Comparison of ENCODE assay signal across 25 cellular contexts in the genomic region with DNA sequence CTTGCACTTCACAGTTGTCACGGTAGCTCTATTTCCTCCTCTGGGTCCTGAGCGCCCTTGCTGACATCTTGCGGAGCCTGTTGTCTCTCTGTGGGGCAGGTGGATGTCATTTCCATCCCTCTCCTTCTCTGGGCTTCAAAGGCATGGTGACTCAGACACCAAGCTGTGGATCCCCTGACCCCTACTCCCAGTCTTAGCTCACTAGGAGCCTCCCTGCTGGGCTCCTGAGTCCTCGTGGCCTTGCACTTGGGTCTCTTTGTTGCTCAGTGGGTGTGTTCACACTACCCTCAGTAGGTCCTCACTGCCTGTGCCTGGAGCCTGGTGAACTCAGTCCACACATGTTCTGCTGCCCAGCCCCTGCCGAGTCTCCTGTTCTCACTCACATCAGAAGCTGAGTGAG.
"Had no signal": no experiment of that assay in that cellular context is flagged by ENCODE, and none has a peak within 500 bp of the region (broad histone marks: within the 10 kb centered on the region; RNA-seq: fewer than 3 reads in every experiment).

No MANE protein-coding gene starts in this region.

- H3K27me3 ChIP-seq: uterus had no signal

- H3K27ac Mint-ChIP-seq: natural killer cell treated with Interleukin-12 subunit alpha and Interleukin-12 subunit beta and Interleukin-15 and Interleukin-18, amount 100 ng/mL, for 72 hours; stimulated activated naive B cell treated with anti-CD40 and anti-IgM and Interleukin-4, amounts not matched to agents 10 μg/mL and 1 μg/mL and 100 μg/mL, for 72 hours; stimulated activated naive CD8-positive, alpha-beta T cell treated with anti-CD3 and anti-CD28 coated beads, Interleukin-15, Interleukin-2, amounts not matched to agents 100 ng/mL and 50 ng/mL, for 24 hours had no signal

- H3K36me3 Mint-ChIP-seq: natural killer cell treated with Interleukin-12 subunit alpha and Interleukin-12 subunit beta and Interleukin-15 and Interleukin-18, amount 100 ng/mL, for 72 hours had no signal

- H3K9me3 ChIP-seq: esophagus muscularis mucosa, gastroesophageal sphincter, heart left ventricle, lower lobe of right lung, psoas muscle, sigmoid colon, suprapubic skin, transverse colon, upper lobe of right lung, uterus had no signal

- ATAC-seq: foreskin keratinocyte, gastroesophageal sphincter, heart left ventricle, left ventricle myocardium superior, lower lobe of right lung, psoas muscle, right cardiac atrium, upper lobe of right lung had no signal

- DNase-seq: dermis blood vessel endothelial cell; effector memory CD4-positive, alpha-beta T cell; foreskin keratinocyte; heart left ventricle; hippocampal formation; islet precursor cell; left ventricle myocardium superior; nucleus accumbens; psoas muscle; right cardiac atrium; sigmoid colon; stimulated activated CD4-positive, alpha-beta T cell treated with anti-CD3 and anti-CD28 coated beads, Interleukin-2, amount 100 ng/mL, for 24 hours; stimulated activated CD4-positive, alpha-beta T cell treated with anti-CD3 and anti-CD28 coated beads, Interleukin-4, amount 100 ng/mL, for 24 hours; stimulated activated naive B cell treated with anti-CD40 and anti-IgM and Interleukin-4, amounts not matched to agents 10 μg/mL and 1 μg/mL and 100 μg/mL, for 72 hours; transverse colon; upper lobe of right lung; uterus had no signal

- H3K4me1 ChIP-seq: esophagus muscularis mucosa, foreskin keratinocyte, gastroesophageal sphincter, heart left ventricle, lower lobe of right lung, psoas muscle, sigmoid colon, suprapubic skin, transverse colon, upper lobe of right lung, uterus had no signal

- H3K4me3 ChIP-seq: coronary artery, esophagus muscularis mucosa, gastroesophageal sphincter, heart left ventricle, lower lobe of right lung, psoas muscle, sigmoid colon, suprapubic skin, transverse colon, upper lobe of right lung, uterus had no signal

- H3K27ac ChIP-seq: coronary artery, esophagus muscularis mucosa, foreskin keratinocyte, gastroesophageal sphincter, heart left ventricle, lower lobe of right lung, psoas muscle, sigmoid colon, suprapubic skin, transverse colon, upper lobe of right lung, uterus had no signal

- FAIRE-seq: endothelial cell of umbilical vein had no signal

- H3K36me3 ChIP-seq: esophagus muscularis mucosa, gastroesophageal sphincter, heart left ventricle, lower lobe of right lung, sigmoid colon, suprapubic skin, transverse colon, upper lobe of right lung, uterus had no signal

- H3K4me3 Mint-ChIP-seq: natural killer cell treated with Interleukin-12 subunit alpha and Interleukin-12 subunit beta and Interleukin-15 and Interleukin-18, amount 100 ng/mL, for 72 hours; stimulated activated naive B cell treated with anti-CD40 and anti-IgM and Interleukin-4, amounts not matched to agents 10 μg/mL and 1 μg/mL and 100 μg/mL, for 72 hours; stimulated activated naive CD8-positive, alpha-beta T cell treated with anti-CD3 and anti-CD28 coated beads, Interleukin-15, Interleukin-2, amounts not matched to agents 100 ng/mL and 50 ng/mL, for 24 hours had no signal

- H3K9me3 Mint-ChIP-seq: natural killer cell treated with Interleukin-12 subunit alpha and Interleukin-12 subunit beta and Interleukin-15 and Interleukin-18, amount 100 ng/mL, for 72 hours; stimulated activated naive CD8-positive, alpha-beta T cell treated with anti-CD3 and anti-CD28 coated beads, Interleukin-15, Interleukin-2, amounts not matched to agents 100 ng/mL and 50 ng/mL, for 24 hours had no signal
